Comparison of ENCODE assay signal across 19 cellular contexts in genomic region chr3:141540531-141540930, GRCh38.
"Had no signal": no experiment of that assay in that cellular context is flagged by ENCODE, and none has a peak within 500 bp of the region (broad histone marks: within the 10 kb centered on the region; RNA-seq: fewer than 3 reads in every experiment).

No MANE protein-coding gene starts in this region.

- H3K27me3 ChIP-seq: body of pancreas, gastroesophageal sphincter, hepatocyte, right lobe of liver, spleen, transverse colon had no signal

- H3K9me3 ChIP-seq: body of pancreas, prostate gland, right lobe of liver had no signal

- H3K27me3 Mint-ChIP-seq: stimulated activated naive B cell treated with anti-CD40 and anti-IgM and Interleukin-4, amounts not matched to agents 10 μg/mL and 1 μg/mL and 100 μg/mL, for 72 hours had no signal

- H3K4me1 ChIP-seq: body of pancreas, prostate gland, right lobe of liver had no signal

- H3K4me3 Mint-ChIP-seq: activated naive CD4-positive, alpha-beta T cell treated with anti-CD3 and anti-CD28 coated beads for 36 hours; mesothelial cell of epicardium; stimulated activated naive B cell treated with anti-CD40 and anti-IgM and Interleukin-4, amounts not matched to agents 10 μg/mL and 1 μg/mL and 100 μg/mL, for 72 hours; T-helper 1 cell treated with Interleukin-12 subunit alpha and Interleukin-12 subunit beta and Interleukin-4 antibody, amounts not matched to agents 30 μg/mL and 1 μg/mL, for 36 hours had no signal

- H3K4me3 ChIP-seq: body of pancreas, gastroesophageal sphincter, hepatocyte, prostate gland, right lobe of liver, spleen, transverse colon had no signal

- H3K36me3 ChIP-seq: prostate gland, right lobe of liver had no signal

- H3K27ac Mint-ChIP-seq: mesothelial cell of epicardium; T-helper 1 cell treated with Interleukin-12 subunit alpha and Interleukin-12 subunit beta and Interleukin-4 antibody, amounts not matched to agents 30 μg/mL and 1 μg/mL, for 36 hours had no signal

- H3K27ac ChIP-seq: body of pancreas, gastroesophageal sphincter, hepatocyte, prostate gland, right lobe of liver, spleen, transverse colon had no signal

- ATAC-seq: body of pancreas; gastroesophageal sphincter; right lobe of liver; SK-N-SH treated with all-trans-retinoic acid at 6 μM for 48 hours; stimulated activated naive B cell treated with anti-CD40 and anti-IgM and Interleukin-4, amounts not matched to agents 10 μg/mL and 1 μg/mL and 100 μg/mL, for 72 hours had no signal

- DNase-seq: activated CD4-positive, alpha-beta T cell treated with anti-CD3 and anti-CD28 coated beads, Interleukin-2, amount 50 U/mL, for 48 hours; activated CD4-positive, CD25-positive, alpha-beta regulatory T cell treated with anti-CD3 and anti-CD28 coated beads, Interleukin-2, amount 50 U/mL, for 72 hours; activated naive CD4-positive, alpha-beta T cell treated with anti-CD3 and anti-CD28 coated beads for 36 hours; amniotic stem cell; body of pancreas; central memory CD4-positive, alpha-beta T cell; cortex of kidney; effector CD8-positive, alpha-beta T cell; right lobe of liver; spleen; stimulated activated CD4-positive, alpha-beta T cell treated with anti-CD3 and anti-CD28 coated beads, Interleukin-1b, Interleukin-23, amount 100 ng/mL, for 48 hours; stimulated activated naive B cell treated with anti-CD40 and anti-IgM and Interleukin-4, amounts not matched to agents 10 μg/mL and 1 μg/mL and 100 μg/mL, for 72 hours; transverse colon had no signal
